ENCODE assay signal across 1 cellular context in the genomic region with DNA sequence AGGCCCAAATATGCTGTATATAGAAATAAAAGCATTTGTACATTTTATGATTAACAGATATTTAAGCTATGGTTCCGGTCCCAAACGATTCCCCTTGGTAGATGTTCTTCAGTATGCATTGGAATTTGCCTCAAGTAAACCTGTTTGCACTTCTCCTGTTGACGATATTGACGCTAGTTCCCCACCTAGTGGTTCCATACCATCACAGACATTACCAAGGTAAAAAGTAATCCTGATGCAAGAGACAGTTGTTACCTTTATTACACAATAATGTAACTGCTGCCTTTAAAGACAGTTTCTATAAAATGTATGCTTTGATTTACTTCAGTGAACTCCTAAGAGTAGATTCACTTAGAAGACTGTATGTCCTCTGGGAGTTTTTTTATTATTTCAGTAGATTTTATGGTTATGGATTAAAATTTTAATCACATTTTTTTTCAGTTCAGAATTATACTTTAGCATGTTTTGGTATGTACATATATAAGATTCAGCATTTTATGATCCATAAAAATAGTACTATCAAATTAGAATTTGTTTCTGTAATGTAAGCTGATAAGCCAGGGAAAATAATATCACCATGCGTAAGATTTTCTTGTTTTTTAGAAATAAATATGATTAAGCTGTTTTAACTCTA.
TF ChIP-seq lines count a peak whose summit lies in the region.

No MANE protein-coding gene starts in this region.

TF ChIP-seq in K562, 482 proteins besides CTCF, POLR2A, EP300 and RAD21 (continued from another document):
- TF ChIP-seq, protein P1, sequence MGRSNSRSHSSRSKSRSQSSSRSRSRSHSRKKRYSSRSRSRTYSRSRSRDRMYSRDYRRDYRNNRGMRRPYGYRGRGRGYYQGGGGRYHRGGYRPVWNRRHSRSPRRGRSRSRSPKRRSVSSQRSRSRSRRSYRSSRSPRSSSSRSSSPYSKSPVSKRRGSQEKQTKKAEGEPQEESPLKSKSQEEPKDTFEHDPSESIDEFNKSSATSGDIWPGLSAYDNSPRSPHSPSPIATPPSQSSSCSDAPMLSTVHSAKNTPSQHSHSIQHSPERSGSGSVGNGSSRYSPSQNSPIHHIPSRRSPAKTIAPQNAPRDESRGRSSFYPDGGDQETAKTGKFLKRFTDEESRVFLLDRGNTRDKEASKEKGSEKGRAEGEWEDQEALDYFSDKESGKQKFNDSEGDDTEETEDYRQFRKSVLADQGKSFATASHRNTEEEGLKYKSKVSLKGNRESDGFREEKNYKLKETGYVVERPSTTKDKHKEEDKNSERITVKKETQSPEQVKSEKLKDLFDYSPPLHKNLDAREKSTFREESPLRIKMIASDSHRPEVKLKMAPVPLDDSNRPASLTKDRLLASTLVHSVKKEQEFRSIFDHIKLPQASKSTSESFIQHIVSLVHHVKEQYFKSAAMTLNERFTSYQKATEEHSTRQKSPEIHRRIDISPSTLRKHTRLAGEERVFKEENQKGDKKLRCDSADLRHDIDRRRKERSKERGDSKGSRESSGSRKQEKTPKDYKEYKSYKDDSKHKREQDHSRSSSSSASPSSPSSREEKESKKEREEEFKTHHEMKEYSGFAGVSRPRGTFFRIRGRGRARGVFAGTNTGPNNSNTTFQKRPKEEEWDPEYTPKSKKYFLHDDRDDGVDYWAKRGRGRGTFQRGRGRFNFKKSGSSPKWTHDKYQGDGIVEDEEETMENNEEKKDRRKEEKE (IDR thresholded peaks at IDR 0.05; ENCODE audit: borderline replicate concordance in 1 of 2, control insufficient read depth in 1 of 2, low read depth in 2 of 2, low read length in 1 of 2): no peak
- TF ChIP-seq CEBPB (tag; IDR thresholded peaks at IDR 0.05): peak; percentile 94
- TF ChIP-seq, protein P2, sequence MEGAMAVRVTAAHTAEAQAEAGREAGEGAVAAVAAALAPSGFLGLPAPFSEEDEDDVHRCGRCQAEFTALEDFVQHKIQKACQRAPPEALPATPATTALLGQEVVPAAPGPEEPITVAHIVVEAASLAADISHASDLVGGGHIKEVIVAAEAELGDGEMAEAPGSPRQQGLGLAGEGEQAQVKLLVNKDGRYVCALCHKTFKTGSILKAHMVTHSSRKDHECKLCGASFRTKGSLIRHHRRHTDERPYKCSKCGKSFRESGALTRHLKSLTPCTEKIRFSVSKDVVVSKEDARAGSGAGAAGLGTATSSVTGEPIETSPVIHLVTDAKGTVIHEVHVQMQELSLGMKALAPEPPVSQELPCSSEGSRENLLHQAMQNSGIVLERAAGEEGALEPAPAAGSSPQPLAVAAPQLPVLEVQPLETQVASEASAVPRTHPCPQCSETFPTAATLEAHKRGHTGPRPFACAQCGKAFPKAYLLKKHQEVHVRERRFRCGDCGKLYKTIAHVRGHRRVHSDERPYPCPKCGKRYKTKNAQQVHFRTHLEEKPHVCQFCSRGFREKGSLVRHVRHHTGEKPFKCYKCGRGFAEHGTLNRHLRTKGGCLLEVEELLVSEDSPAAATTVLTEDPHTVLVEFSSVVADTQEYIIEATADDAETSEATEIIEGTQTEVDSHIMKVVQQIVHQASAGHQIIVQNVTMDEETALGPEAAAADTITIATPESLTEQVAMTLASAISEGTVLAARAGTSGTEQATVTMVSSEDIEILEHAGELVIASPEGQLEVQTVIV (CRISPR knock-in tag; IDR thresholded peaks at IDR 0.05; ENCODE audit: borderline replicate concordance): no peak
- TF ChIP-seq, protein P3, sequence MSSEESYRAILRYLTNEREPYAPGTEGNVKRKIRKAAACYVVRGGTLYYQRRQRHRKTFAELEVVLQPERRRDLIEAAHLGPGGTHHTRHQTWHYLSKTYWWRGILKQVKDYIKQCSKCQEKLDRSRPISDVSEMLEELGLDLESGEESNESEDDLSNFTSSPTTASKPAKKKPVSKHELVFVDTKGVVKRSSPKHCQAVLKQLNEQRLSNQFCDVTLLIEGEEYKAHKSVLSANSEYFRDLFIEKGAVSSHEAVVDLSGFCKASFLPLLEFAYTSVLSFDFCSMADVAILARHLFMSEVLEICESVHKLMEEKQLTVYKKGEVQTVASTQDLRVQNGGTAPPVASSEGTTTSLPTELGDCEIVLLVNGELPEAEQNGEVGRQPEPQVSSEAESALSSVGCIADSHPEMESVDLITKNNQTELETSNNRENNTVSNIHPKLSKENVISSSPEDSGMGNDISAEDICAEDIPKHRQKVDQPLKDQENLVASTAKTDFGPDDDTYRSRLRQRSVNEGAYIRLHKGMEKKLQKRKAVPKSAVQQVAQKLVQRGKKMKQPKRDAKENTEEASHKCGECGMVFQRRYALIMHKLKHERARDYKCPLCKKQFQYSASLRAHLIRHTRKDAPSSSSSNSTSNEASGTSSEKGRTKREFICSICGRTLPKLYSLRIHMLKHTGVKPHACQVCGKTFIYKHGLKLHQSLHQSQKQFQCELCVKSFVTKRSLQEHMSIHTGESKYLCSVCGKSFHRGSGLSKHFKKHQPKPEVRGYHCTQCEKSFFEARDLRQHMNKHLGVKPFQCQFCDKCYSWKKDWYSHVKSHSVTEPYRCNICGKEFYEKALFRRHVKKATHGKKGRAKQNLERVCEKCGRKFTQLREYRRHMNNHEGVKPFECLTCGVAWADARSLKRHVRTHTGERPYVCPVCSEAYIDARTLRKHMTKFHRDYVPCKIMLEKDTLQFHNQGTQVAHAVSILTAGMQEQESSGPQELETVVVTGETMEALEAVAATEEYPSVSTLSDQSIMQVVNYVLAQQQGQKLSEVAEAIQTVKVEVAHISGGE (CRISPR knock-in tag; IDR thresholded peaks at IDR 0.05): no peak
- no peak for TF ChIP-seq KLF13 (tag; IDR thresholded peaks at IDR 0.05; ENCODE audit: borderline replicate concordance, low read depth)
- no peak for TF ChIP-seq HNRNPK (IDR thresholded peaks at IDR 0.05; ENCODE audit: low read depth, low read length, poor library complexity, severe bottlenecking)
- 0 out of 2 replicates have a peak, but pooled peaks have one; percentile 19 for TF ChIP-seq SMC3 (conservative IDR thresholded peaks at IDR 0.05; ENCODE audit: insufficient read depth, low read depth, low read length)
